9 cellular contexts compared by ENCODE assay signal in the genomic region with DNA sequence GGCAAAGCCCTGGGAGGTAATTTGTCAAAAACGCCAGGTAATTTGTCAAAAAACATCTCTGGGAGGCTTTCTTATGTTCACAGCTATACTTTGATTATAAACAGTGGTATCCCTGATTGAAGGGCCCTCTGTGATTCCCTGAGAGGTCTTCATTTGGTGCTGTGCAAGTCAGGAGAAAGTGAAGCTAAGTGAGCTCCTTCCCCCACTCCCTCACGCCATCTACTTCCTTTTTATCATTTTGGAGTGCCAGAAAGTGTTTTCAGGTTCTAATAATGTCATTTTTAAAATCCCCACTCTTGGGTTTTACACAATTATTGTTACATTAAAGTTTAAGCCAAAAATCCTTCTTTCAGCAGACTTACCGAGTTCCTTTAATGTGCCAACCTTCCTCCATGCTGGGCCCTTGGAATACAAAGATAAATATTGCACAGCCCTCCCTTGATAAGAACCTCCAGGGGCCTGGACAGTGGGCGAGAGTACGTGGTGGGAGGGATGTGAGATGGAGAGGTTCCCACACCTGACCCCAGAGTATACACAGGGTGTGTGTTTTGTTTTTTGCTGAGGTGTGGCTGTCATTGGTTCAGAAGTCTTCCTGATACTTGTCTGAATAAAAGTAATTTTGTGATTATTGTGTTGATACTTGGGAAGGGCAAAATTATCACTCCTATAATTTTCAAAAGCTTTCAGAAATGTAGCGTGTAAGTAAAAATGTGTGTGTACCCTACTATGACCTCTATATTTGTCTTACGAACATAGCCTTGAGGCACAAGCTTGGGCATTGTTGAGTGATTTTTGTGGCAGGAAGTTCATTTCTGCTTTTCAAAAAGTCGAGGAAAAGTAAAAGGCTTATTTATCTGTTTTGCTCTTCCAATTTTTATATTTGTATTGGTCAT. TPM values are rescaled to one million over a fixed set of nuclear protein-coding genes. Genes with fewer than 3 reads are reported as not detected.
DNase-seq lines count a peak whose midpoint lies in the region; ATAC-seq lines count a peak whose summit lies in the region.
"Had no signal": no experiment of that assay in that cellular context is flagged by ENCODE, and none has a peak within 500 bp of the region (broad histone marks: within the 10 kb centered on the region; RNA-seq: fewer than 3 reads in every experiment).

No MANE protein-coding gene starts in this region.

- H3K27ac ChIP-seq in adipose tissue (ENCODE audit: low read depth, low read length): peak overlapping the region; percentile 19

- H3K27me3 Mint-ChIP-seq in activated T-cell treated with anti-CD3 and anti-CD28 coated beads, Interleukin-2, amount 50 U/mL, for 24 hours: no peaks in the 10 kb centered on the region

- peak; percentile 17 for ATAC-seq in HG03175 (IDR thresholded peaks at IDR 0.05; ENCODE audit: unreplicated experiment)
- ATAC-seq in stimulated activated effector memory CD8-positive, alpha-beta T cell treated with anti-CD3 and anti-CD28 coated beads, Interleukin-12 subunit alpha, Interleukin-12 subunit beta, amount 100 ng/mL, for 72 hours: no peak

- 49 to 58% (median 57%) methylated on average over 8 of the region's 8 CpGs for WGBS in adipose tissue, 3 donors

- DNase-seq in activated T-cell treated with anti-CD3 and anti-CD28 coated beads, Interleukin-2, amount 50 U/mL, for 24 hours: no peak
- DNase-seq in activated T-cell treated with anti-CD3 and anti-CD28 coated beads for 4 hours: no peak
- DNase-seq in stimulated activated effector memory CD8-positive, alpha-beta T cell treated with anti-CD3 and anti-CD28 coated beads, Interleukin-12 subunit alpha, Interleukin-12 subunit beta, amount 100 ng/mL, for 72 hours (ENCODE audit: low spot score in 2 of 2): no peak
- DNase-seq in mucosa of gallbladder (ENCODE audit: low spot score): no peak
- no peak for DNase-seq in DMS 273 treated with DMSO at 0.1 percent for 48 hours (lab: John Stamatoyannopoulos, UW)
- DNase-seq in NCI-H2196 treated with DMSO at 0.1 percent for 48 hours (lab: John Stamatoyannopoulos, UW; ENCODE audit: unreplicated experiment): no peak
- DNase-seq: BE2C had no signal

- peak overlapping the region; percentile 90 for H3K27ac Mint-ChIP-seq in activated T-cell treated with anti-CD3 and anti-CD28 coated beads, Interleukin-2, amount 50 U/mL, for 24 hours
- peak overlapping the region; percentile 89 for H3K27ac Mint-ChIP-seq in stimulated activated effector memory CD8-positive, alpha-beta T cell treated with anti-CD3 and anti-CD28 coated beads, Interleukin-12 subunit alpha, Interleukin-12 subunit beta, amount 100 ng/mL, for 72 hours

- no peaks in the 10 kb centered on the region for H3K9me3 Mint-ChIP-seq in activated T-cell treated with anti-CD3 and anti-CD28 coated beads, Interleukin-2, amount 50 U/mL, for 24 hours
- H3K9me3 Mint-ChIP-seq in stimulated activated effector memory CD8-positive, alpha-beta T cell treated with anti-CD3 and anti-CD28 coated beads, Interleukin-12 subunit alpha, Interleukin-12 subunit beta, amount 100 ng/mL, for 72 hours: no peaks in the 10 kb centered on the region

- H3K36me3 Mint-ChIP-seq in activated T-cell treated with anti-CD3 and anti-CD28 coated beads, Interleukin-2, amount 50 U/mL, for 24 hours (ENCODE audit: low read depth): peaks cover 13% of the 10 kb centered on the region
- H3K36me3 Mint-ChIP-seq in stimulated activated effector memory CD8-positive, alpha-beta T cell treated with anti-CD3 and anti-CD28 coated beads, Interleukin-12 subunit alpha, Interleukin-12 subunit beta, amount 100 ng/mL, for 72 hours: no peaks in the 10 kb centered on the region

- peak overlapping the region; percentile 64 for H3K4me3 Mint-ChIP-seq in activated T-cell treated with anti-CD3 and anti-CD28 coated beads, Interleukin-2, amount 50 U/mL, for 24 hours
- peak overlapping the region; percentile 61 for H3K4me3 Mint-ChIP-seq in stimulated activated effector memory CD8-positive, alpha-beta T cell treated with anti-CD3 and anti-CD28 coated beads, Interleukin-12 subunit alpha, Interleukin-12 subunit beta, amount 100 ng/mL, for 72 hours

- H3K4me1 Mint-ChIP-seq in activated T-cell treated with anti-CD3 and anti-CD28 coated beads, Interleukin-2, amount 50 U/mL, for 24 hours (ENCODE audit: low read depth): peaks cover 82% of the 10 kb centered on the region
- H3K4me1 Mint-ChIP-seq in stimulated activated effector memory CD8-positive, alpha-beta T cell treated with anti-CD3 and anti-CD28 coated beads, Interleukin-12 subunit alpha, Interleukin-12 subunit beta, amount 100 ng/mL, for 72 hours: peaks cover 75% of the 10 kb centered on the region

RNA-seq across cellular contexts. Expression of a gene that starts 8.1 kb away (rescaled TPM):
- 10 to 100 TPM in 2 of 3 donors, 1 to 10 TPM in 1; 7.2 to 17.1 (median 10.8) TPM for polyA plus RNA-seq in adipose tissue
- total RNA-seq in mucosa of gallbladder: 75.8 TPM
